Comparison of ENCODE assay signal across 12 cellular contexts in genomic region chr10:98403812-98404504, GRCh38. TPM values are rescaled to one million over a fixed set of nuclear protein-coding genes. Genes with fewer than 3 reads are reported as not detected.
A peak's percentile ranks its signal among the peaks of the same experiment; 100 is the strongest.
DNase-seq lines count a peak whose midpoint lies in the region; ATAC-seq, FAIRE-seq and TF ChIP-seq lines count a peak whose summit lies in the region.
"Had no signal": no experiment of that assay in that cellular context is flagged by ENCODE, and none has a peak within 500 bp of the region (broad histone marks: within the 10 kb centered on the region; RNA-seq: fewer than 3 reads in every experiment).

No MANE protein-coding gene starts in this region.

- intact Hi-C loops in CD14-positive monocyte (cut with micrococcal nuclease): no loop called here

- no peak for TF ChIP-seq CTCF in AG10803 (conservative IDR thresholded peaks at IDR 0.05; ENCODE audit: low read length)
- TF ChIP-seq CTCF in CD14-positive monocyte (IDR thresholded peaks at IDR 0.05): no peak
- no peak for TF ChIP-seq CTCF in right atrium auricular region (IDR thresholded peaks at IDR 0.05)

- no peak for FAIRE-seq in H54 (lab: Jason Lieb, UNC)

- no peaks in the 10 kb centered on the region for H3K27me3 Mint-ChIP-seq in activated T-helper 17 cell treated with anti-CD3 and anti-CD28 coated beads, Interleukin-2, amount 50 U/mL, for 72 hours
- H3K27me3 Mint-ChIP-seq in CD14-positive monocyte (ENCODE audit: low read depth in 3 of 3): peaks cover 0 to 8% (median 5%) of the 10 kb centered on the region in 3 donors

- no peaks in the 10 kb centered on the region for H3K27me3 ChIP-seq in muscle layer of duodenum (ENCODE audit: low read depth, low read length)
- no peaks in the 10 kb centered on the region for H3K27me3 ChIP-seq in right atrium auricular region
- H3K27me3 ChIP-seq: sigmoid colon had no signal

- TF ChIP-seq POLR2A in H54 (IDR thresholded peaks at IDR 0.05; ENCODE audit: low read depth, low read length): no peak

- H3K4me3 ChIP-seq in AG10803 (ENCODE audit: low read length) (no peak overlapping the region), muscle layer of duodenum (ENCODE audit: low read depth in 1 of 2, low read length in 2 of 2) (no peak overlapping the region), right atrium auricular region (no peak overlapping the region)
- H3K4me3 ChIP-seq: sigmoid colon had no signal

- H3K36me3 ChIP-seq in muscle layer of duodenum (ENCODE audit: control insufficient read depth in 1 of 2, insufficient read depth in 2 of 2, low read length in 2 of 2) (no peaks in the 10 kb centered on the region), right atrium auricular region (no peaks in the 10 kb centered on the region)

- H3K9me3 Mint-ChIP-seq in activated T-helper 17 cell treated with anti-CD3 and anti-CD28 coated beads, Interleukin-2, amount 50 U/mL, for 72 hours: no peaks in the 10 kb centered on the region
- H3K9me3 Mint-ChIP-seq in CD14-positive monocyte: peaks cover 0 to 2% (median 0%) of the 10 kb centered on the region in 7 donors
- H3K9me3 Mint-ChIP-seq: memory B cell had no signal

- H3K27ac ChIP-seq in muscle layer of duodenum (ENCODE audit: low read length): peak overlapping the region; percentile 31
- H3K27ac ChIP-seq in right atrium auricular region: no peak overlapping the region

- DNase-seq in AG10803 (ENCODE audit: low read depth) (peak; percentile 26), H54 (ENCODE audit: insufficient read length, low spot score) (no peak), CD14-positive monocyte (ENCODE audit: low spot score) (no peak), right atrium auricular region (ENCODE audit: low spot score) (no peak)
- no peak for DNase-seq in stimulated activated CD4-positive, alpha-beta T cell treated with anti-CD3 and anti-CD28 coated beads, Interleukin-4, amount 100 ng/mL, for 4 hours
- DNase-seq: Kasumi-1, NCI-H510A treated with DMSO at 0.1 percent for 48 hours, sigmoid colon had no signal

- H3K9me3 ChIP-seq in muscle layer of duodenum (ENCODE audit: control insufficient read depth in 1 of 2, low read length in 2 of 2) (no peaks in the 10 kb centered on the region), right atrium auricular region (no peaks in the 10 kb centered on the region)
- H3K9me3 ChIP-seq: sigmoid colon had no signal

- peaks cover 12% of the 10 kb centered on the region for H3K4me1 Mint-ChIP-seq in activated T-helper 17 cell treated with anti-CD3 and anti-CD28 coated beads, Interleukin-2, amount 50 U/mL, for 72 hours
- H3K4me1 Mint-ChIP-seq in CD14-positive monocyte: no peaks in the 10 kb centered on the region

- peaks cover 12% of the 10 kb centered on the region for H3K36me3 Mint-ChIP-seq in activated T-helper 17 cell treated with anti-CD3 and anti-CD28 coated beads, Interleukin-2, amount 50 U/mL, for 72 hours (ENCODE audit: low read depth)
- H3K36me3 Mint-ChIP-seq in CD14-positive monocyte: peaks cover 0 to 8% of the 10 kb centered on the region in 2 donors

- ATAC-seq in HG02885 (IDR thresholded peaks at IDR 0.05; ENCODE audit: poor library complexity, unreplicated experiment): peak; percentile 65
- peak; percentile 59 for ATAC-seq in activated T-helper 17 cell treated with anti-CD3 and anti-CD28 coated beads, Interleukin-2, amount 50 U/mL, for 72 hours (replicated peaks)

- H3K4me1 ChIP-seq in muscle layer of duodenum (ENCODE audit: control insufficient read depth in 1 of 2, insufficient read depth in 2 of 2, low read length in 2 of 2) (peaks cover 5 to 16% of the 10 kb centered on the region in 2 donors), right atrium auricular region (no peaks in the 10 kb centered on the region)

- H3K4me3 Mint-ChIP-seq in activated T-helper 17 cell treated with anti-CD3 and anti-CD28 coated beads, Interleukin-2, amount 50 U/mL, for 72 hours: peak overlapping the region; percentile 33
- no peak overlapping the region for H3K4me3 Mint-ChIP-seq in CD14-positive monocyte
- H3K4me3 Mint-ChIP-seq: memory B cell had no signal

- H3K27ac Mint-ChIP-seq in activated T-helper 17 cell treated with anti-CD3 and anti-CD28 coated beads, Interleukin-2, amount 50 U/mL, for 72 hours: peak overlapping the region; percentile 84
- H3K27ac Mint-ChIP-seq in CD14-positive monocyte: peak overlapping the region in 1 of 7 donors; percentile 53
- H3K27ac Mint-ChIP-seq: memory B cell had no signal

RNA-seq across cellular contexts. Expression of gene PYROXD2, which starts 11.0 kb away (rescaled TPM):
- 1 to 10 TPM; 5.1 to 7.0 TPM for total RNA-seq in activated T-helper 17 cell treated with anti-CD3 and anti-CD28 coated beads, Interleukin-2, amount 50 U/mL, for 72 hours
- under 1 TPM; 0.27 to 1.00 TPM for polyA plus RNA-seq in CD14-positive monocyte
- total RNA-seq in right atrium auricular region: 1 to 10 TPM; 1.8 to 5.2 TPM

RNA-seq across cellular contexts. Expression of gene HPS1, which starts 42.8 kb away (rescaled TPM):
- total RNA-seq in activated T-helper 17 cell treated with anti-CD3 and anti-CD28 coated beads, Interleukin-2, amount 50 U/mL, for 72 hours: 10 to 100 TPM; 49.1 to 56.9 TPM
- polyA plus RNA-seq in CD14-positive monocyte: 10 to 100 TPM; 73.0 to 85.2 TPM
- 10 to 100 TPM; 26.9 to 43.6 TPM for total RNA-seq in right atrium auricular region
